In genomic region chr5:42811591-42812392, GRCh38 we compare ENCODE assay signal across 8 cellular contexts. TPM values are rescaled to one million over a fixed set of nuclear protein-coding genes. Genes with fewer than 3 reads are reported as not detected.
DNase-seq lines count a peak whose midpoint lies in the region; TF ChIP-seq lines count a peak whose summit lies in the region.

SELENOP (minus strand) TSS chr5:42811892; CDS start chr5:42808353, 3,539 bp downstream.

- no peak for TF ChIP-seq CTCF in mesothelial cell of epicardium (IDR thresholded peaks at IDR 0.05; ENCODE audit: unreplicated experiment)

- H3K4me3 Mint-ChIP-seq in mesothelial cell of epicardium: peak within 1 kb of the TSS; percentile 82

- H3K27me3 Mint-ChIP-seq in mesothelial cell of epicardium (ENCODE audit: low read depth): no peaks in the 10 kb centered on the region

- no peak within 1 kb of the TSS for H3K4me2 ChIP-seq in Karpas-422 (ENCODE audit: low read depth, low read length, poor library complexity, severe bottlenecking)

- H3K9me3 ChIP-seq in esophagus (ENCODE audit: control insufficient read depth in 2 of 2, insufficient read depth in 1 of 2, low read depth in 1 of 2, low read length in 1 of 2) (no peaks in the 10 kb centered on the region), Karpas-422 (ENCODE audit: low read length) (no peaks in the 10 kb centered on the region)

- no peaks in the 10 kb centered on the region for H3K9me2 ChIP-seq in Karpas-422 (replicated peaks; ENCODE audit: insufficient read depth, low read length)

- peaks cover 43% of the 10 kb centered on the region for H3K4me1 Mint-ChIP-seq in mesothelial cell of epicardium

- H2AFZ ChIP-seq in Karpas-422 (ENCODE audit: low read length): no peak within 1 kb of the TSS

- H3K36me3 ChIP-seq in esophagus (ENCODE audit: control insufficient read depth in 2 of 2, insufficient read depth in 2 of 2, low read length in 1 of 2): no peaks in the 10 kb centered on the region
- H3K36me3 ChIP-seq in Karpas-422 (ENCODE audit: insufficient read depth, low read length): no peaks in the 10 kb centered on the region

- no peaks in the 10 kb centered on the region for H3K9me3 Mint-ChIP-seq in mesothelial cell of epicardium

- no peaks in the 10 kb centered on the region for H4K20me1 ChIP-seq in Karpas-422 (ENCODE audit: insufficient read depth, low read depth, low read length)

- no peaks in the 10 kb centered on the region for H3K4me1 ChIP-seq in esophagus (ENCODE audit: control insufficient read depth in 2 of 2, insufficient read depth in 2 of 2, low read length in 1 of 2)
- H3K4me1 ChIP-seq in Karpas-422 (ENCODE audit: low read length): no peaks in the 10 kb centered on the region

- no peaks in the 10 kb centered on the region for H3K27me3 ChIP-seq in esophagus (ENCODE audit: control insufficient read depth in 1 of 2, insufficient read depth in 2 of 2, low read length in 2 of 2)
- H3K27me3 ChIP-seq in Karpas-422 (ENCODE audit: low read length): no peaks in the 10 kb centered on the region

- H3K4me3 ChIP-seq in esophagus (ENCODE audit: low read depth in 1 of 2, low read length in 2 of 2) (peak within 1 kb of the TSS; percentile 59 to 66), Karpas-422 (ENCODE audit: low read length) (no peak within 1 kb of the TSS)

- H3K9ac ChIP-seq in Karpas-422 (ENCODE audit: low read length): no peak within 1 kb of the TSS

- H3K27ac ChIP-seq in esophagus (ENCODE audit: low read depth in 2 of 2, low read length in 1 of 2): peak within 1 kb of the TSS; percentile 72 to 76
- H3K27ac ChIP-seq in Karpas-422 (ENCODE audit: low read length): no peak within 1 kb of the TSS

- DNase-seq in DMS79 treated with DMSO at 0.1 percent for 48 hours (lab: John Stamatoyannopoulos, UW) (peak; percentile 55), NCI-H774 (lab: John Stamatoyannopoulos, UW) (peak; percentile 91), mesothelial cell of epicardium (ENCODE audit: low spot score in 2 of 2, unreplicated experiment in 2 of 2) (no peak), Karpas-422 (no peak), KG1 (lab: John Stamatoyannopoulos, UW) (no peak), NCI-H69 (lab: John Stamatoyannopoulos, UW) (no peak), NCI-H345 (lab: John Stamatoyannopoulos, UW) (no peak)

- WGBS in esophagus, 2 donors: 9 to 10% methylated on average over 6 of the region's 6 CpGs

- no peaks in the 10 kb centered on the region for H3K79me2 ChIP-seq in Karpas-422 (ENCODE audit: low read length)

- H3K36me3 Mint-ChIP-seq in mesothelial cell of epicardium: peaks cover 2% of the 10 kb centered on the region

- peak within 1 kb of the TSS; percentile 94 for H3K27ac Mint-ChIP-seq in mesothelial cell of epicardium

RNA-seq across cellular contexts. Expression of gene SELENOP, which starts in this region (rescaled TPM):
- polyA plus RNA-seq in esophagus: 10 to 100 TPM; 32.2 to 63.5 TPM
- 84.5 to 95.8 TPM (median 86.9 TPM) in 3 replicates for total RNA-seq in mesothelial cell of epicardium
- total RNA-seq in Karpas-422 (2014; rRNA removed; shearing (Covaris generic); ENCODE audit: low replicate concordance): not detected in 2 replicates

Comparison
In these comparisons a context has a peak if more than half of its experiments do, and no peak if none do; other contexts are left out.
1. RNA of gene SELENOP (total RNA-seq): 84.5 to 95.8 TPM in mesothelial cell of epicardium; not detected in Karpas-422; every median in the first group is over 10 times any median in the second.
2. DNase-seq: peak in DMS79 treated with DMSO at 0.1 percent for 48 hours (single experiment) and NCI-H774 (single experiment); none in mesothelial cell of epicardium (0 of 2), Karpas-422 (single experiment), KG1 (single experiment), NCI-H69 (single experiment) and NCI-H345 (single experiment).